In the genomic region with DNA sequence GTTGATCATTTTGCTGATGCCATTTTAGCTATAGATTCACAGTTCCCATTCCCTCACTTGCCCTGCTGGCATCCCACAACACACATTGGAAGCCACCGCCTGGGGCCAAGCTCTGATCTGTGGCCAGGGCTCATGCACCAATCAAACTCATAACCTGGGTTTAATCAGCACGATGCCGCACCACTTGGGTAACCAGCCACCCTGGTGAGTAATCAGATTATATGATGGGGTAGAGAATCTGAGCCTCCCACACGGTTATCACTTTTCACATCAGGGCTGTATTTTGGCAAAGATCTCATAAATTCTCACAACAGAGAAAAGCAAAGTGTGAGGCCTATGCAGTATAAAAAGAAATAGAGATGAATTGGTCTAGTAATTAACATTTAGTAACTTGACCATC, we compare ENCODE assay signal across 24 cellular contexts.
DNase-seq lines count a peak whose midpoint lies in the region; ATAC-seq and TF ChIP-seq lines count a peak whose summit lies in the region.
"Had no signal": no experiment of that assay in that cellular context is flagged by ENCODE, and none has a peak within 500 bp of the region (broad histone marks: within the 10 kb centered on the region; RNA-seq: fewer than 3 reads in every experiment).

No MANE protein-coding gene starts in this region.

- H3F3A ChIP-seq in GM23248 (ENCODE audit: insufficient read depth) (peaks cover 53% of the 10 kb centered on the region), SK-N-SH (replicated peaks; ENCODE audit: insufficient read depth) (peaks cover 57% of the 10 kb centered on the region), smooth muscle cell (ENCODE audit: low read depth) (peaks cover 11% of the 10 kb centered on the region)

- no peak overlapping the region for H2AFZ ChIP-seq in GM23248
- H2AFZ ChIP-seq in SK-N-SH (ENCODE audit: low read depth) = no peak overlapping the region
- no peak overlapping the region for H2AFZ ChIP-seq in smooth muscle cell (ENCODE audit: low read depth)

- no peak overlapping the region for H3K4me3 Mint-ChIP-seq in WTC11
- H3K4me3 Mint-ChIP-seq: naive B cell; T-helper 2 cell treated with Interferon-gamma antibody and Interleukin-4, amounts not matched to agents 5 μg/mL and 100 μg/mL, for 36 hours had no signal

- H3K79me2 ChIP-seq in GM23248 (ENCODE audit: insufficient read depth) (no peaks in the 10 kb centered on the region), SK-N-SH (ENCODE audit: insufficient read depth) (no peaks in the 10 kb centered on the region), smooth muscle cell (ENCODE audit: low read depth) (no peaks in the 10 kb centered on the region)

- no peaks in the 10 kb centered on the region for H3K9me2 ChIP-seq in GM23248 (ENCODE audit: insufficient read depth)
- no peaks in the 10 kb centered on the region for H3K9me2 ChIP-seq in SK-N-SH

- H3K4me1 ChIP-seq in GM23248 (ENCODE audit: insufficient read depth) = peaks cover 52% of the 10 kb centered on the region
- peaks cover 28 to 52% of the 10 kb centered on the region in 2 experiments for H3K4me1 ChIP-seq in SK-N-SH (ENCODE audit: control insufficient read depth in 1 of 2, insufficient read depth in 2 of 2, low read depth in 1 of 2, low read length in 1 of 2)
- no peaks in the 10 kb centered on the region for H3K4me1 ChIP-seq in foreskin keratinocyte
- H3K4me1 ChIP-seq in smooth muscle cell (ENCODE audit: low read depth) = peaks cover 20% of the 10 kb centered on the region

- H3K36me3 ChIP-seq in GM23248 (ENCODE audit: low read depth) (no peaks in the 10 kb centered on the region), SK-N-SH (replicated peaks in 1 of 2; ENCODE audit: control insufficient read depth in 1 of 2, insufficient read depth in 2 of 2, low read length in 1 of 2) (no peaks in the 10 kb centered on the region), smooth muscle cell (ENCODE audit: low read depth) (no peaks in the 10 kb centered on the region)
- H3K36me3 ChIP-seq: SJSA1 had no signal

- H3K9me3 ChIP-seq in GM23248 (ENCODE audit: low read depth) (no peaks in the 10 kb centered on the region), SK-N-SH (no peaks in the 10 kb centered on the region), smooth muscle cell (replicated peaks; ENCODE audit: low read depth) (no peaks in the 10 kb centered on the region)
- H3K9me3 ChIP-seq: SJSA1 had no signal

- ATAC-seq in foreskin keratinocyte (peak; percentile 78), GM21526 (IDR thresholded peaks at IDR 0.05; ENCODE audit: low FRiP score, unreplicated experiment) (no peak), WTC11 (no peak)
- ATAC-seq: activated naive CD4-positive, alpha-beta T cell treated with anti-CD3 and anti-CD28 coated beads, Interleukin-2, amount 50 U/mL, for 72 hours; K562 had no signal

- H3K27me3 ChIP-seq in GM23248 (replicated peaks; ENCODE audit: insufficient read depth) (no peaks in the 10 kb centered on the region), SK-N-SH (ENCODE audit: insufficient read depth) (no peaks in the 10 kb centered on the region), foreskin keratinocyte (no peaks in the 10 kb centered on the region), smooth muscle cell (ENCODE audit: low read depth) (no peaks in the 10 kb centered on the region)
- H3K27me3 ChIP-seq: SJSA1 had no signal

- no peak for TF ChIP-seq CTCF in SK-N-SH (IDR thresholded peaks at IDR 0.05)
- TF ChIP-seq CTCF in foreskin keratinocyte (conservative IDR thresholded peaks at IDR 0.05) = no peak
- TF ChIP-seq CTCF in smooth muscle cell (IDR thresholded peaks at IDR 0.05; ENCODE audit: borderline replicate concordance, insufficient read depth, poor library complexity, severe bottlenecking) = no peak
- TF ChIP-seq CTCF in WTC11 (IDR thresholded peaks at IDR 0.05) = no peak

- H3K27ac Mint-ChIP-seq in WTC11 = no peak overlapping the region
- H3K27ac Mint-ChIP-seq: activated naive CD4-positive, alpha-beta T cell treated with anti-CD3 and anti-CD28 coated beads, Interleukin-2, amount 50 U/mL, for 72 hours; naive B cell; T-helper 2 cell treated with Interferon-gamma antibody and Interleukin-4, amounts not matched to agents 5 μg/mL and 100 μg/mL, for 36 hours had no signal

- H3K36me3 Mint-ChIP-seq in WTC11 = no peaks in the 10 kb centered on the region
- H3K36me3 Mint-ChIP-seq: activated naive CD4-positive, alpha-beta T cell treated with anti-CD3 and anti-CD28 coated beads, Interleukin-2, amount 50 U/mL, for 72 hours; naive B cell had no signal

- H3K27me3 Mint-ChIP-seq in WTC11 (ENCODE audit: low read depth) = peaks cover 2% of the 10 kb centered on the region; the same call in 1 of the 2 replicates

- DNase-seq in GM23248 (peak; percentile 78), SK-N-SH (peak; percentile 51), foreskin keratinocyte (no peak), smooth muscle cell (lab: John Stamatoyannopoulos, UW; ENCODE audit: unreplicated experiment) (no peak), WTC11 (ENCODE audit: low spot score) (no peak), DMS53 treated with DMSO at 0.1 percent for 48 hours (lab: John Stamatoyannopoulos, UW; ENCODE audit: unreplicated experiment) (no peak)
- DNase-seq: activated CD4-positive, CD25-positive, alpha-beta regulatory T cell treated with anti-CD3 and anti-CD28 coated beads, Interleukin-2, amount 50 U/mL, for 72 hours; activated CD8-positive, alpha-beta memory T cell treated with anti-CD3 and anti-CD28 coated beads for 24 hours; dermis blood vessel endothelial cell; DMS79 treated with DMSO at 0.1 percent for 48 hours; naive B cell; NCI-H1092 treated with DMSO at 0.1 percent for 48 hours; NCI-H2171 treated with DMSO at 0.1 percent for 48 hours; NCI-H82; posterior cingulate gyrus; stimulated activated CD4-positive, alpha-beta T cell treated with anti-CD3 and anti-CD28 coated beads, Interleukin-4, amount 100 ng/mL, for 4 hours; substantia nigra had no signal

- H3K27ac ChIP-seq in GM23248 = peak overlapping the region; percentile 80
- H3K27ac ChIP-seq in SK-N-SH (ENCODE audit: low read depth in 2 of 2, low read length in 1 of 2) = peak overlapping the region; percentile 92 to 100; a peak in 3 of 4 replicates
- H3K27ac ChIP-seq in foreskin keratinocyte = no peak overlapping the region
- peak overlapping the region; percentile 99 for H3K27ac ChIP-seq in smooth muscle cell (ENCODE audit: low read depth)
- H3K27ac ChIP-seq: C4-2B, SJSA1 had no signal

- TF ChIP-seq RAD21 in SK-N-SH (IDR thresholded peaks at IDR 0.05; ENCODE audit: low read length) = no peak

- peaks cover 11% of the 10 kb centered on the region for H3K4me1 Mint-ChIP-seq in WTC11
- H3K4me1 Mint-ChIP-seq: naive B cell had no signal

- POLR2A ChIA-PET in SK-N-SH (lab: Yijun Ruan, JAX) = no interaction called here
- POLR2A ChIA-PET in WTC11 (lab: Charles Lee) = no interaction called here

- peak overlapping the region; percentile 25 for H3K4me3 ChIP-seq in GM23248
- H3K4me3 ChIP-seq in SK-N-SH (ENCODE audit: low read depth in 2 of 2, low read length in 1 of 2) = no peak overlapping the region
- no peak overlapping the region for H3K4me3 ChIP-seq in smooth muscle cell
- H3K4me3 ChIP-seq: K562, lung, SJSA1 had no signal

- TF ChIP-seq EP300 in SK-N-SH (IDR thresholded peaks at IDR 0.05; ENCODE audit: borderline replicate concordance in 1 of 2, low read depth in 1 of 2, low read length in 1 of 2) = peak; percentile 66 to 86

- H3K9me3 Mint-ChIP-seq in WTC11 = no peaks in the 10 kb centered on the region
- H3K9me3 Mint-ChIP-seq: activated naive CD4-positive, alpha-beta T cell treated with anti-CD3 and anti-CD28 coated beads, Interleukin-2, amount 50 U/mL, for 72 hours; T-helper 2 cell treated with Interferon-gamma antibody and Interleukin-4, amounts not matched to agents 5 μg/mL and 100 μg/mL, for 36 hours had no signal

- CTCF ChIA-PET in SK-N-SH (lab: Yijun Ruan, JAX) (interaction anchor here (0.7 to 1.6 kb wide), 4 partner anchors 12 to 178 kb away, joined by 3 read pairs; no protein-coding TSS in a partner anchor), WTC11 (lab: Charles Lee) (interaction anchor here (2.5 kb wide), 1 partner anchor 9 kb away, joined by 9 read pairs; no protein-coding TSS in a partner anchor)

- peak overlapping the region; percentile 60 for H3K4me2 ChIP-seq in GM23248 (ENCODE audit: unreplicated experiment)
- peak overlapping the region; percentile 32; the same call in 1 of the 2 replicates for H3K4me2 ChIP-seq in SK-N-SH
- no peak overlapping the region for H3K4me2 ChIP-seq in smooth muscle cell

- in situ Hi-C loops in GM23248 (cut with MboI) = no loop called here

- WGBS in GM23248 (ENCODE audit: low coverage in 1 of 2, low lambda C conversion rate in 2 of 2, missing lambda C conversion rate in 2 of 2), 2 experiments = 8 to 13% methylated on average over 4 of the region's 4 CpGs
- 15% methylated on average over 4 of the region's 4 CpGs for WGBS in SK-N-SH (ENCODE audit: low lambda C conversion rate)
- 74% methylated on average over 4 of the region's 4 CpGs for WGBS in smooth muscle cell (ENCODE audit: low lambda C conversion rate)

- H3K9ac ChIP-seq in GM23248 (peak overlapping the region; percentile 51; the same call in 1 of the 2 replicates), SK-N-SH (peak overlapping the region; percentile 78; the same call in 1 of the 2 replicates), smooth muscle cell (ENCODE audit: low read depth) (peak overlapping the region; percentile 80)

- H4K20me1 ChIP-seq in GM23248 (ENCODE audit: insufficient read depth) (no peaks in the 10 kb centered on the region), SK-N-SH (ENCODE audit: insufficient read depth) (no peaks in the 10 kb centered on the region), smooth muscle cell (ENCODE audit: low read depth) (no peaks in the 10 kb centered on the region)

TF ChIP-seq in SK-N-SH, 30 proteins besides CTCF, POLR2A, EP300 and RAD21 (continues in another document):
- peak; percentile 87 for TF ChIP-seq NFIC (IDR thresholded peaks at IDR 0.05; ENCODE audit: borderline replicate concordance)
- TF ChIP-seq, protein P1, sequence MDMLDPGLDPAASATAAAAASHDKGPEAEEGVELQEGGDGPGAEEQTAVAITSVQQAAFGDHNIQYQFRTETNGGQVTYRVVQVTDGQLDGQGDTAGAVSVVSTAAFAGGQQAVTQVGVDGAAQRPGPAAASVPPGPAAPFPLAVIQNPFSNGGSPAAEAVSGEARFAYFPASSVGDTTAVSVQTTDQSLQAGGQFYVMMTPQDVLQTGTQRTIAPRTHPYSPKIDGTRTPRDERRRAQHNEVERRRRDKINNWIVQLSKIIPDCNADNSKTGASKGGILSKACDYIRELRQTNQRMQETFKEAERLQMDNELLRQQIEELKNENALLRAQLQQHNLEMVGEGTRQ (IDR thresholded peaks at IDR 0.05; ENCODE audit: borderline replicate concordance, low read depth, low read length) = no peak

Comparison
In these comparisons a context has a peak if more than half of its experiments do, and no peak if none do; other contexts are left out.
1. DNase-seq: peak in GM23248 (single experiment) and SK-N-SH (single experiment); none in foreskin keratinocyte (0 of 2), smooth muscle cell (single experiment), WTC11 (single experiment) and DMS53 treated with DMSO at 0.1 percent for 48 hours (single experiment).
2. Peak in every context shown above with its lines, with median percentiles within 50 percentile points of each other: H3K9ac ChIP-seq.